Comparison of ENCODE assay signal across 14 cellular contexts in genomic region chr7:2650451-2650850, GRCh38. TPM values are rescaled to one million over a fixed set of nuclear protein-coding genes. Genes with fewer than 3 reads are reported as not detected.
"Had no signal": no experiment of that assay in that cellular context is flagged by ENCODE, and none has a peak within 500 bp of the region (broad histone marks: within the 10 kb centered on the region; RNA-seq: fewer than 3 reads in every experiment).

No MANE protein-coding gene starts in this region.

- H3K9me3 Mint-ChIP-seq: activated naive CD8-positive, alpha-beta T cell treated with anti-CD3 and anti-CD28 coated beads for 36 hours; nephron had no signal

- H3K4me3 Mint-ChIP-seq: activated CD8-positive, alpha-beta T cell treated with anti-CD3 and anti-CD28 coated beads, Interleukin-2, amount 10 ng/mL, durations not matched to agents 7 days and 5 days; activated naive CD8-positive, alpha-beta T cell treated with anti-CD3 and anti-CD28 coated beads for 36 hours; nephron had no signal

- ATAC-seq: activated CD8-positive, alpha-beta T cell treated with anti-CD3 and anti-CD28 coated beads, Interleukin-2, amount 10 ng/mL, durations not matched to agents 7 days and 5 days had no signal

- H3K27me3 Mint-ChIP-seq: activated naive CD8-positive, alpha-beta T cell treated with anti-CD3 and anti-CD28 coated beads for 36 hours had no signal

- H3K27ac Mint-ChIP-seq: activated CD8-positive, alpha-beta T cell treated with anti-CD3 and anti-CD28 coated beads, Interleukin-2, amount 10 ng/mL, durations not matched to agents 7 days and 5 days; activated naive CD8-positive, alpha-beta T cell treated with anti-CD3 and anti-CD28 coated beads for 36 hours; nephron had no signal

- H3K36me3 Mint-ChIP-seq: activated naive CD8-positive, alpha-beta T cell treated with anti-CD3 and anti-CD28 coated beads for 36 hours had no signal

- DNase-seq: activated CD4-positive, alpha-beta T cell treated with anti-CD3 and anti-CD28 coated beads for 4 hours; activated CD8-positive, alpha-beta memory T cell treated with anti-CD3 and anti-CD28 coated beads, Interleukin-2, amount 50 U/mL, for 4 hours; activated CD8-positive, alpha-beta T cell treated with anti-CD3 and anti-CD28 coated beads, Interleukin-2, amount 10 ng/mL, durations not matched to agents 7 days and 5 days; activated naive CD8-positive, alpha-beta T cell treated with anti-CD3 and anti-CD28 coated beads for 36 hours; aorta; esophagus squamous epithelium; foreskin fibroblast; kidney glomerular epithelial cell; mesendoderm; ovary; stimulated activated CD4-positive, alpha-beta T cell treated with anti-CD3 and anti-CD28 coated beads, Interleukin-1b, Interleukin-23, amount 100 ng/mL, for 48 hours; T-helper 2 cell; thyroid gland had no signal

RNA-seq across cellular contexts. Expression of gene AMZ1, which starts 37.6 kb away (rescaled TPM):
- total RNA-seq: activated CD8-positive, alpha-beta T cell treated with anti-CD3 and anti-CD28 coated beads, Interleukin-2, amount 10 ng/mL, durations not matched to agents 7 days and 5 days had no signal
